8 cellular contexts compared by ENCODE assay signal in genomic region chr10:86758231-86759072, GRCh38. TPM values are rescaled to one million over a fixed set of nuclear protein-coding genes. Genes with fewer than 3 reads are reported as not detected.
DNase-seq lines count a peak whose midpoint lies in the region; ATAC-seq and TF ChIP-seq lines count a peak whose summit lies in the region.

No MANE protein-coding gene starts in this region.

- peak; percentile 65 for DNase-seq in A673 (ENCODE audit: low spot score)
- DNase-seq in HCT116 (ENCODE audit: low read depth, low spot score): no peak
- peak; percentile 42 for DNase-seq in astrocyte of the spinal cord (ENCODE audit: low read depth, low spot score)
- peak; percentile 51 for DNase-seq in mesenchymal stem cell
- DNase-seq in AG20443 (ENCODE audit: low spot score): no peak
- no peak for DNase-seq in GM13976 (ENCODE audit: low spot score)
- no peak for DNase-seq in RPMI8226
- no peak for DNase-seq in HK-2 (ENCODE audit: unreplicated experiment)

- H3K27me3 ChIP-seq in A673 (replicated peaks; ENCODE audit: insufficient read depth, low read depth, low read length, poor library complexity): no peaks in the 10 kb centered on the region
- H3K27me3 ChIP-seq in HCT116 (ENCODE audit: insufficient read depth, low read length): no peaks in the 10 kb centered on the region
- H3K27me3 ChIP-seq in mesenchymal stem cell (ENCODE audit: control insufficient read depth in 1 of 2, insufficient read depth in 1 of 2, low read length in 2 of 2): no peaks in the 10 kb centered on the region

- no peak overlapping the region for H3K18ac ChIP-seq in mesenchymal stem cell (ENCODE audit: low read depth in 1 of 2, low read length in 2 of 2)

- peaks cover 4% of the 10 kb centered on the region; the same call in 1 of the 2 replicates for H4K20me1 ChIP-seq in HCT116 (ENCODE audit: insufficient read depth)

- H3K36me3 ChIP-seq in A673 (ENCODE audit: insufficient read depth, low read length, poor library complexity, severe bottlenecking) (peaks cover 5% of the 10 kb centered on the region), HCT116 (ENCODE audit: control insufficient read depth in 1 of 2, insufficient read depth in 2 of 2, low read length in 2 of 2) (no peaks in the 10 kb centered on the region), mesenchymal stem cell (ENCODE audit: control insufficient read depth in 1 of 2, insufficient read depth in 2 of 2, low read depth in 1 of 2, low read length in 2 of 2) (no peaks in the 10 kb centered on the region)

- H3K14ac ChIP-seq in mesenchymal stem cell (ENCODE audit: low read length in 2 of 2): no peak overlapping the region

- no peak overlapping the region for H2BK12ac ChIP-seq in mesenchymal stem cell (ENCODE audit: low read length in 2 of 2)

- peaks cover 37% of the 10 kb centered on the region for H3K4me1 ChIP-seq in A673 (ENCODE audit: insufficient read depth, low read length, poor library complexity, severe bottlenecking)
- peaks cover 19 to 27% of the 10 kb centered on the region in 2 experiments for H3K4me1 ChIP-seq in HCT116 (ENCODE audit: control insufficient read depth in 1 of 2, insufficient read depth in 2 of 2, low read length in 2 of 2)
- peaks cover 4% of the 10 kb centered on the region for H3K4me1 ChIP-seq in mesenchymal stem cell (ENCODE audit: control insufficient read depth, insufficient read depth, low read depth, low read length)

- no peak overlapping the region for H2AK5ac ChIP-seq in mesenchymal stem cell (ENCODE audit: low read length, severe bottlenecking)

- H3K9ac ChIP-seq in HCT116 (ENCODE audit: low read length): peak overlapping the region; percentile 80; the same call in 1 of the 2 replicates
- peak overlapping the region; percentile 95 for H3K9ac ChIP-seq in mesenchymal stem cell (ENCODE audit: low read length)

- no peak overlapping the region for H3K4ac ChIP-seq in mesenchymal stem cell (ENCODE audit: low read depth in 1 of 2, low read length in 2 of 2)

- intact Hi-C loops in A673 (cut with micrococcal nuclease; ENCODE audit: unreplicated experiment) (loop anchor here (5.0 kb wide), 1 partner anchor 129 kb away; no protein-coding TSS in a partner anchor), HCT116 (cut with micrococcal nuclease) (loop anchor here (5.0 kb wide), 1 partner anchor 236 kb away; the partner anchor contains the start of gene WAPL)

- in situ Hi-C loops in astrocyte of the spinal cord (cut with HindIII; ENCODE audit: low sequenced_read_pairs) (no loop called here), GM13976 (cut with MboI; ENCODE audit: low sequenced_read_pairs, unreplicated experiment) (no loop called here)

- no peak for TF ChIP-seq CTCF in A673 (conservative IDR thresholded peaks at IDR 0.05; ENCODE audit: low read depth, low read length)
- TF ChIP-seq CTCF in HCT116 (IDR thresholded peaks at IDR 0.05 in 2 of 3, conservative IDR thresholded peaks at IDR 0.05 in 1 of 3; ENCODE audit: borderline replicate concordance in 1 of 3, insufficient read depth in 1 of 3, low read depth in 2 of 3, low read length in 2 of 3): no peak
- no peak for TF ChIP-seq CTCF in astrocyte of the spinal cord (IDR thresholded peaks at IDR 0.05; ENCODE audit: low read depth, low read length)
- TF ChIP-seq CTCF in GM13976 (IDR thresholded peaks at IDR 0.05; ENCODE audit: borderline replicate concordance, control extremely low read depth, extremely low read depth, insufficient read depth, missing control alignments): no peak

- H2AFZ ChIP-seq in HCT116 (ENCODE audit: low read depth, low read length, poor library complexity, severe bottlenecking): no peak overlapping the region
- no peak overlapping the region for H2AFZ ChIP-seq in mesenchymal stem cell (ENCODE audit: low read depth, low read length)

- no peaks in the 10 kb centered on the region for H3K9me3 ChIP-seq in A673 (ENCODE audit: low read depth, low read length, poor library complexity, severe bottlenecking)
- H3K9me3 ChIP-seq in HCT116 (ENCODE audit: control insufficient read depth in 1 of 2, insufficient read depth in 1 of 2, low read depth in 1 of 2, low read length in 2 of 2): no peaks in the 10 kb centered on the region
- no peaks in the 10 kb centered on the region for H3K9me3 ChIP-seq in mesenchymal stem cell (ENCODE audit: control insufficient read depth, low read length)

- BruUV-seq in A673 (replicated peaks; lab: Mats Ljungman, UMichigan) (no TSS peak), HCT116 (replicated peaks; lab: Mats Ljungman, UMichigan) (no TSS peak)

- POLR2A ChIA-PET in A673 (lab: Charles Lee; ENCODE audit: low non-redundant PET): interaction anchor here (0.7 kb wide), 1 partner anchor 160 kb away, joined by 3 read pairs; no protein-coding TSS in a partner anchor
- POLR2A ChIA-PET in HCT116 (lab: Charles Lee): no interaction called here

- TF ChIP-seq RAD21 in HCT116 (IDR thresholded peaks at IDR 0.05; ENCODE audit: low read depth): no peak

- H4K8ac ChIP-seq in mesenchymal stem cell (ENCODE audit: low read length): no peak overlapping the region

- H3K27ac ChIP-seq in A673 (ENCODE audit: low read depth, low read length, poor library complexity, severe bottlenecking) (peak overlapping the region; percentile 97), HCT116 (ENCODE audit: low read depth, low read length) (no peak overlapping the region; the same call in 1 of the 2 replicates), mesenchymal stem cell (ENCODE audit: low read length, poor library complexity, severe bottlenecking) (no peak overlapping the region)

- H3K79me2 ChIP-seq in HCT116 (ENCODE audit: insufficient read depth, low read length): peaks cover 73% of the 10 kb centered on the region

- peak overlapping the region; percentile 93 for H3K4me3 ChIP-seq in A673 (ENCODE audit: low read depth, low read length, poor library complexity, severe bottlenecking)
- peak overlapping the region; percentile 77 to 81 for H3K4me3 ChIP-seq in HCT116 (replicated peaks in 1 of 2; ENCODE audit: low read depth in 1 of 2, low read length in 2 of 2)
- H3K4me3 ChIP-seq in astrocyte of the spinal cord (ENCODE audit: low read depth, low read length): peak overlapping the region; percentile 86
- peak overlapping the region in 1 of 2 experiments; percentile 92 for H3K4me3 ChIP-seq in mesenchymal stem cell (ENCODE audit: insufficient read depth in 1 of 2, low read depth in 1 of 2, low read length in 2 of 2)

- no peak overlapping the region for H2BK5ac ChIP-seq in mesenchymal stem cell (ENCODE audit: low read depth, low read length, poor library complexity, severe bottlenecking)

- H2BK120ac ChIP-seq in mesenchymal stem cell (ENCODE audit: low read depth, low read length): no peak overlapping the region

- WGBS in mesenchymal stem cell: 3% methylated on average over 5 of the region's 8 CpGs

- CTCF ChIA-PET in A673 (lab: Charles Lee): interaction anchor here (0.6 to 1.7 kb wide), 4 partner anchors 11 to 107 kb away, joined by 3 to 4 read pairs (median 4); no protein-coding TSS in a partner anchor
- CTCF ChIA-PET in HCT116 (lab: Charles Lee): interaction anchor here (1.2 to 1.4 kb wide), 3 partner anchors 12 to 142 kb away, joined by 3 to 4 read pairs (median 4); no protein-coding TSS in a partner anchor

- TF ChIP-seq POLR2A in HCT116 (IDR thresholded peaks at IDR 0.05; ENCODE audit: borderline replicate concordance, extremely low read depth, insufficient read depth, insufficient read length): no peak

- H3K4me2 ChIP-seq in HCT116 (ENCODE audit: low read length) (peak overlapping the region; percentile 69), mesenchymal stem cell (ENCODE audit: low read length, poor library complexity, severe bottlenecking) (peak overlapping the region; percentile 68)

- no peak overlapping the region for H3K23ac ChIP-seq in mesenchymal stem cell (ENCODE audit: low read length in 2 of 2)

- H2BK15ac ChIP-seq in mesenchymal stem cell (ENCODE audit: low read depth, poor library complexity, severe bottlenecking): no peak overlapping the region

- peaks cover 9% of the 10 kb centered on the region for H3K79me1 ChIP-seq in mesenchymal stem cell (replicated peaks; ENCODE audit: low read length, poor library complexity, severe bottlenecking)

- no peak overlapping the region for H4K91ac ChIP-seq in mesenchymal stem cell (ENCODE audit: low read length)

- H3K9me2 ChIP-seq in HCT116 (ENCODE audit: insufficient read depth): no peaks in the 10 kb centered on the region

- no peak for ATAC-seq in HCT116

- RAD21 ChIA-PET in HCT116 (lab: Charles Lee; ENCODE audit: low non-redundant PET in 1 of 2, low total read pairs in 2 of 2, uncharacterized antibody in 2 of 2, unreplicated experiment in 2 of 2): no interaction called here

TF ChIP-seq in HCT116, 20 proteins besides CTCF, POLR2A, EP300 and RAD21:
- no peak for TF ChIP-seq ATF3 (IDR thresholded peaks at IDR 0.05)
- no peak for TF ChIP-seq CEBPB (IDR thresholded peaks at IDR 0.05; ENCODE audit: low read depth)

RNA-seq across cellular contexts. Expression of gene BMPR1A, which starts 2.0 kb away (rescaled TPM):
- total RNA-seq in A673 (2021) (112 and 136 TPM in 2 replicates), HCT116 (2021; ENCODE audit: unreplicated experiment) (42.6 TPM)
- 10.5 and 13.5 TPM in 2 replicates for polyA plus RNA-seq in HCT116 (2012)
- 33.1 TPM for polyA plus RNA-seq in mesenchymal stem cell (2013, experiment 1 of 2)
- polyA plus RNA-seq in mesenchymal stem cell (2013, experiment 2 of 2): 34.7 TPM

Comparison
In these comparisons a context has a peak if more than half of its experiments do, and no peak if none do; other contexts are left out.
1. DNase-seq: peak in A673 (single experiment), astrocyte of the spinal cord (single experiment) and mesenchymal stem cell (single experiment); none in HCT116 (single experiment), AG20443 (single experiment), GM13976 (single experiment), RPMI8226 (single experiment) and HK-2 (single experiment).